8 cellular contexts compared by ENCODE assay signal in genomic region chr11:69337211-69337721, GRCh38. TPM values are rescaled to one million over a fixed set of nuclear protein-coding genes. Genes with fewer than 3 reads are reported as not detected.
DNase-seq lines count a peak whose midpoint lies in the region; ATAC-seq and TF ChIP-seq lines count a peak whose summit lies in the region.

No MANE protein-coding gene starts in this region.

- no peak overlapping the region for H3K27ac ChIP-seq in dorsolateral prefrontal cortex

- intact Hi-C loops in dorsolateral prefrontal cortex (cut with DNase I) = no loop called here

- no peak for ATAC-seq in HG03095 (IDR thresholded peaks at IDR 0.05; ENCODE audit: unreplicated experiment)
- no peak for ATAC-seq in HG02970 (IDR thresholded peaks at IDR 0.05; ENCODE audit: low FRiP score, unreplicated experiment)

- no peaks in the 10 kb centered on the region for H3K27me3 ChIP-seq in dorsolateral prefrontal cortex

- no peak for TF ChIP-seq CTCF in dorsolateral prefrontal cortex (IDR thresholded peaks at IDR 0.05 in 54 of 56, conservative IDR thresholded peaks at IDR 0.05 in 2 of 56; ENCODE audit: low read depth in 1 of 56, partially characterized antibody in 56 of 56)

- no peak overlapping the region for H3K4me3 ChIP-seq in dorsolateral prefrontal cortex

- DNase-seq in GM19238 (ENCODE audit: insufficient read length, low spot score) = peak; percentile 19
- DNase-seq in NCI-H1092 (lab: John Stamatoyannopoulos, UW) = peak; percentile 12
- DNase-seq in activated naive CD8-positive, alpha-beta T cell treated with anti-CD3 and anti-CD28 coated beads, Interleukin-2, amount 50 U/mL, for 16 hours (ENCODE audit: low read depth, low spot score) = peak; percentile 24
- peak; percentile 6 to 26 (median 13) for DNase-seq in stimulated activated CD4-positive, alpha-beta T cell treated with anti-CD3 and anti-CD28 coated beads, Interleukin-12 subunit alpha, Interleukin-12 subunit beta, amount 100 ng/mL, for 48 hours (ENCODE audit: low read depth in 2 of 3, low spot score in 1 of 3)
- DNase-seq in GOT3 (lab: John Stamatoyannopoulos, UW) = no peak
- DNase-seq in dorsolateral prefrontal cortex = no peak

RNA-seq across cellular contexts. Expression of gene MYEOV, which starts 43.3 kb away (rescaled TPM):
- total RNA-seq in dorsolateral prefrontal cortex = 1 to 10 TPM in 1 of 120 experiments, under 1 TPM in 9, not detected in 110; 0.21 to 1.4 (median 0.46) TPM

Comparison
In these comparisons a context has a peak if more than half of its experiments do, and no peak if none do; other contexts are left out.
1. DNase-seq: peak in GM19238 (single experiment), NCI-H1092 (single experiment), activated naive CD8-positive, alpha-beta T cell treated with anti-CD3 and anti-CD28 coated beads, Interleukin-2, amount 50 U/mL, for 16 hours (single experiment) and stimulated activated CD4-positive, alpha-beta T cell treated with anti-CD3 and anti-CD28 coated beads, Interleukin-12 subunit alpha, Interleukin-12 subunit beta, amount 100 ng/mL, for 48 hours (3 of 3); none in GOT3 (single experiment) and dorsolateral prefrontal cortex (0 of 10).